ENCODE assay signal across 13 cellular contexts in the genomic region with DNA sequence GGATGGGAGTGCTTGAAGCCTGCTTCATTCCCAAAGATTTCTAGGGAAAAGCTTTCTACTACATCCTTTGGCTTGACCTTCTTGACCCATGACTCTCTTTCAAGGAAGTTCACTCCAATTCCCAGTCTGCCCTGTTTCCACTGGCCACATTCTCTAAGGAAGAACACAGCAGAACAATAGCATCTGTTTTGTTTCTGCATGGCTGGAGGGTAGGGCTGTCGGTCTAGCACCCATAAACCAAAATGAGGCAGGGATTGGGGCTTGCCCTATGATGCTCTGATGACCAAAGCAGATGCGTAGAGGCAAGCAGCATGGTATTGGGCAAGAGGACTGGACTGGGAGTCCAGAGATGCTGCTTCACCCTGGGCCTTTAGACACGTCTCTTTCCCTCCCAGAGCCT. TPM values are rescaled to one million over a fixed set of nuclear protein-coding genes. Genes with fewer than 3 reads are reported as not detected.
DNase-seq lines count a peak whose midpoint lies in the region; ATAC-seq, FAIRE-seq and TF ChIP-seq lines count a peak whose summit lies in the region.
"Had no signal": no experiment of that assay in that cellular context is flagged by ENCODE, and none has a peak within 500 bp of the region (broad histone marks: within the 10 kb centered on the region; RNA-seq: fewer than 3 reads in every experiment).

No MANE protein-coding gene starts in this region.

- peaks cover 29% of the 10 kb centered on the region; the same call in 2 of the 3 replicates for H3K79me2 ChIP-seq in K562 (ENCODE audit: control insufficient read depth, insufficient read depth, low read length)

- H3K4me2 ChIP-seq in K562 (ENCODE audit: insufficient read depth, low read length), result peak overlapping the region; percentile 83

- TF ChIP-seq POLR2A in K562 (conservative IDR thresholded peaks at IDR 0.05), result no peak

- BruUV-seq in K562 (replicated peaks; lab: Mats Ljungman, UMichigan), result TSS peak; percentile 52

- peaks cover 5% of the 10 kb centered on the region for H3K27me3 Mint-ChIP-seq in CD4-positive, alpha-beta T cell
- peaks cover 6% of the 10 kb centered on the region for H3K27me3 Mint-ChIP-seq in memory B cell

- no peak for TF ChIP-seq CTCF in CD4-positive, alpha-beta T cell (IDR thresholded peaks at IDR 0.05)
- no peak for TF ChIP-seq CTCF in K562 (IDR thresholded peaks at IDR 0.05 in 2 of 3, conservative IDR thresholded peaks at IDR 0.05 in 1 of 3; ENCODE audit: insufficient read depth in 2 of 3, low read depth in 1 of 3, low read length in 3 of 3)

- peaks cover 22% of the 10 kb centered on the region for H3K4me1 Mint-ChIP-seq in CD4-positive, alpha-beta T cell (ENCODE audit: low read depth)
- H3K4me1 Mint-ChIP-seq in memory B cell, result peaks cover 26% of the 10 kb centered on the region

- H3K9me1 ChIP-seq in K562 (ENCODE audit: control insufficient read depth, insufficient read depth, low read length), result no peaks in the 10 kb centered on the region

- FAIRE-seq in K562 (lab: Jason Lieb, UNC) (peak; percentile 52), small intestine (lab: Jason Lieb, UNC) (no peak)
- FAIRE-seq: GM18507 had no signal

- peaks cover 51 to 66% of the 10 kb centered on the region in 2 experiments for H3K4me1 ChIP-seq in K562 (replicated peaks in 1 of 2; ENCODE audit: control insufficient read depth in 2 of 2, insufficient read depth in 2 of 2, low read length in 2 of 2)
- peaks cover 0 to 3% of the 10 kb centered on the region in 2 donors for H3K4me1 ChIP-seq in small intestine (ENCODE audit: control insufficient read depth in 2 of 2, insufficient read depth in 1 of 2, low read depth in 1 of 2, low read length in 1 of 2)

- H2AFZ ChIP-seq in K562 (ENCODE audit: low read depth, low read length), result no peak overlapping the region

- TF ChIP-seq RAD21 in K562 (CRISPR knock-in tag; conservative IDR thresholded peaks at IDR 0.05 in 1 of 2, IDR thresholded peaks at IDR 0.05 in 1 of 2), result no peak

- H3K36me3 Mint-ChIP-seq in CD4-positive, alpha-beta T cell (ENCODE audit: low read depth), result no peaks in the 10 kb centered on the region
- H3K36me3 Mint-ChIP-seq in memory B cell, result no peaks in the 10 kb centered on the region

- peak overlapping the region in 1 of 2 experiments; percentile 96; a peak in 2 of 4 replicates for H3K9ac ChIP-seq in K562 (ENCODE audit: insufficient read depth in 1 of 2, low read depth in 2 of 2, low read length in 2 of 2)
- H3K9ac ChIP-seq: KMS-11 had no signal

- DNase-seq in CD4-positive, alpha-beta T cell, result no peak
- DNase-seq in HCEC 1CT (peak; percentile 48), K562 (ENCODE audit: extremely low read depth in 1 of 4, low spot score in 3 of 4) (peak in 2 of 4 experiments; percentile 29 to 51), memory B cell (ENCODE audit: low spot score in 2 of 2) (no peak), small intestine (no peak)
- DNase-seq: activated CD4-positive, alpha-beta T cell treated with anti-CD3 and anti-CD28 coated beads for 1 hour; NCI-H446; Right ventricle myocardium superior had no signal

- peak overlapping the region; percentile 52 for H3K4me3 Mint-ChIP-seq in CD4-positive, alpha-beta T cell
- peak overlapping the region; percentile 28 for H3K4me3 Mint-ChIP-seq in memory B cell

- TF ChIP-seq EP300 in K562 (IDR thresholded peaks at IDR 0.05; ENCODE audit: low read length), result no peak

- CTCF ChIA-PET in CD4-positive, alpha-beta T cell (lab: Charles Lee), result no interaction called here
- CTCF ChIA-PET in K562 (lab: Yijun Ruan, JAX; ENCODE audit: low intra/inter-chr PET ratio), result no interaction called here

- peak overlapping the region; percentile 22 for H3K27ac Mint-ChIP-seq in CD4-positive, alpha-beta T cell
- no peak overlapping the region for H3K27ac Mint-ChIP-seq in memory B cell

- intact Hi-C loops in CD4-positive, alpha-beta T cell (cut with DNase I, micrococcal nuclease), result loop anchor here (2.0 to 10.0 kb wide), 6 partner anchors 23 to 683 kb away; a partner anchor contains a TSS
- intact Hi-C loops in K562 (cut with micrococcal nuclease), result loop anchor here (2.0 kb wide), 1 partner anchor 25 kb away; a partner anchor contains a TSS

- no peaks in the 10 kb centered on the region for H3K9me3 Mint-ChIP-seq in CD4-positive, alpha-beta T cell
- H3K9me3 Mint-ChIP-seq in memory B cell, result no peaks in the 10 kb centered on the region

- peaks cover 5% of the 10 kb centered on the region; the same call in 1 of the 2 replicates for H4K20me1 ChIP-seq in K562 (replicated peaks; ENCODE audit: control insufficient read depth, insufficient read depth, low read length)

- peaks cover 27% of the 10 kb centered on the region; the same call in 2 of the 3 replicates for H3K36me3 ChIP-seq in K562 (ENCODE audit: control insufficient read depth, insufficient read depth, low read length)
- no peaks in the 10 kb centered on the region for H3K36me3 ChIP-seq in small intestine (ENCODE audit: control insufficient read depth in 2 of 2, insufficient read depth in 2 of 2, low read length in 2 of 2)

- no peaks in the 10 kb centered on the region for H3K27me3 ChIP-seq in CD4-positive, alpha-beta T cell (ENCODE audit: control insufficient read depth, insufficient read depth, low read length)
- H3K27me3 ChIP-seq in K562 (ENCODE audit: control insufficient read depth in 2 of 2, insufficient read depth in 2 of 2, low read length in 2 of 2), result no peaks in the 10 kb centered on the region
- H3K27me3 ChIP-seq in small intestine (ENCODE audit: control insufficient read depth in 2 of 2, insufficient read depth in 2 of 2, low read length in 2 of 2), result no peaks in the 10 kb centered on the region

- ATAC-seq in CD4-positive, alpha-beta T cell (ENCODE audit: poor library complexity), result no peak
- ATAC-seq in K562 (no peak), memory B cell (ENCODE audit: low read depth) (no peak), GM21367 (IDR thresholded peaks at IDR 0.05; ENCODE audit: unreplicated experiment) (no peak), HG02759 (IDR thresholded peaks at IDR 0.05; ENCODE audit: unreplicated experiment) (no peak), HG03432 (IDR thresholded peaks at IDR 0.05; ENCODE audit: unreplicated experiment) (no peak)

- no peaks in the 10 kb centered on the region for H3K9me3 ChIP-seq in CD4-positive, alpha-beta T cell (ENCODE audit: control insufficient read depth, low read length)
- H3K9me3 ChIP-seq in K562 (replicated peaks; ENCODE audit: control insufficient read depth, insufficient read depth, low read depth, low read length) (no peaks in the 10 kb centered on the region), small intestine (ENCODE audit: control insufficient read depth, low read depth) (no peaks in the 10 kb centered on the region)

- 58% methylated on average over 3 of the region's 3 CpGs for WGBS in K562 (ENCODE audit: insufficient coverage, low coverage, missing lambda C conversion rate)
- WGBS in small intestine, 3 donors, result 69 to 82% (median 79%) methylated on average over 3 of the region's 3 CpGs

- peak overlapping the region; percentile 72; the same call in 1 of the 2 replicates for H3K4me3 ChIP-seq in K562
- no peak overlapping the region for H3K4me3 ChIP-seq in small intestine (ENCODE audit: low read depth in 1 of 2, low read length in 2 of 2)

- POLR2A ChIA-PET in CD4-positive, alpha-beta T cell (lab: Charles Lee), result no interaction called here
- POLR2A ChIA-PET in K562 (lab: Yijun Ruan, JAX), result interaction anchor here (0.6 to 3.4 kb wide), 3 partner anchors 10 to 1067 kb away, joined by 3 to 24 read pairs (median 3); no protein-coding TSS in a partner anchor

- in situ Hi-C loops in K562 (cut with MboI), result no loop called here

- H3K27ac ChIP-seq in CD4-positive, alpha-beta T cell (ENCODE audit: low read depth, low read length), result no peak overlapping the region
- H3K27ac ChIP-seq in K562 (ENCODE audit: extremely low read depth, low read depth, low read length) (no peak overlapping the region), small intestine (ENCODE audit: low read depth in 1 of 2, low read length in 1 of 2) (no peak overlapping the region)
- H3K27ac ChIP-seq: KMS-11 had no signal

RNA-seq across cellular contexts. Expression of a gene that starts 24.1 kb away (rescaled TPM):
- 10 to 100 TPM; 44.3 to 48.3 TPM for total RNA-seq in CD4-positive, alpha-beta T cell
- total RNA-seq in K562 (2011; cell fraction: chromatin; rRNA removed; ENCODE audit: low replicate concordance), result 623 and 716 TPM in 2 replicates
- 264 and 268 TPM in 2 replicates for total RNA-seq in K562 (2011; cell fraction: nucleolus; rRNA removed)
- total RNA-seq in K562 (2011; cell fraction: nucleoplasm; rRNA removed), result 448 and 517 TPM in 2 replicates
- total RNA-seq in K562 (2014; rRNA removed), result 101 and 116 TPM in 2 replicates
- total RNA-seq in K562 (2014; rRNA removed; fragmentation: Illumina TruSeq; extraction: Trizol), result 70.7 and 80.5 TPM in 2 replicates
- 69.2 and 75.1 TPM in 2 replicates for total RNA-seq in K562 (2015; rRNA removed; fragmentation: Illumina TruSeq; extraction: Trizol)
- total RNA-seq in K562 (2021), result 91.3 and 109 TPM in 2 replicates
- polyA plus RNA-seq in K562 (2011; rRNA removed), result 76.0 and 137 TPM in 2 replicates
- polyA plus RNA-seq in K562 (2011; cell fraction: cytosol; rRNA removed), result 48.9 and 79.1 TPM in 2 replicates
- 143 and 177 TPM in 2 replicates for polyA plus RNA-seq in K562 (2011; cell fraction: nucleus; rRNA removed)
- polyA plus RNA-seq in K562 (2012), result 75.8 and 115 TPM in 2 replicates
- 117 and 122 TPM in 2 replicates for polyA plus RNA-seq in K562 (2014; fragmentation: Illumina TruSeq; extraction: Trizol)
- 10 to 100 TPM; 15.7 to 21.9 TPM for polyA plus RNA-seq in K562 (2014; fragmentation: Nextera tagmentation; extraction: Ambion mirVana)
- polyA plus RNA-seq in K562 (2014; rRNA removed), result 98.1 and 138 TPM in 2 replicates
- polyA minus RNA-seq in K562 (2011; rRNA and poly(A)+ RNA removed), result 69.9 and 111 TPM in 2 replicates
- polyA minus RNA-seq in K562 (2011; cell fraction: cytosol; rRNA and poly(A)+ RNA removed), result 40.1 and 56.7 TPM in 2 replicates
- polyA minus RNA-seq in K562 (2011; cell fraction: nucleus; rRNA and poly(A)+ RNA removed), result 86.6 and 165 TPM in 2 replicates
- polyA plus RNA-seq in small intestine, result 10 to 100 TPM; 34.9 to 49.4 (median 48.0) TPM

RNA-seq across cellular contexts. Expression of a gene that starts 24.4 kb away (rescaled TPM):
- 1 to 10 TPM; 3.0 to 4.1 TPM for total RNA-seq in CD4-positive, alpha-beta T cell
- 31.0 and 60.5 TPM in 2 replicates for total RNA-seq in K562 (2011; cell fraction: chromatin; rRNA removed; ENCODE audit: low replicate concordance)
- 37.1 and 42.7 TPM in 2 replicates for total RNA-seq in K562 (2011; cell fraction: nucleolus; rRNA removed)
- total RNA-seq in K562 (2011; cell fraction: nucleoplasm; rRNA removed), result 33.4 and 47.4 TPM in 2 replicates
- 105 and 106 TPM in 2 replicates for total RNA-seq in K562 (2014; rRNA removed)
- total RNA-seq in K562 (2014; rRNA removed; fragmentation: Illumina TruSeq; extraction: Trizol), result 82.6 and 86.7 TPM in 2 replicates
- 93.9 and 94.3 TPM in 2 replicates for total RNA-seq in K562 (2015; rRNA removed; fragmentation: Illumina TruSeq; extraction: Trizol)
- 72.3 and 77.3 TPM in 2 replicates for total RNA-seq in K562 (2021)
- polyA plus RNA-seq in K562 (2011; rRNA removed), result 121 and 145 TPM in 2 replicates
- polyA plus RNA-seq in K562 (2011; cell fraction: cytosol; rRNA removed), result 151 and 164 TPM in 2 replicates
- 39.9 and 61.7 TPM in 2 replicates for polyA plus RNA-seq in K562 (2011; cell fraction: nucleus; rRNA removed)
- 91.8 and 104 TPM in 2 replicates for polyA plus RNA-seq in K562 (2012)
- polyA plus RNA-seq in K562 (2014; fragmentation: Illumina TruSeq; extraction: Trizol), result 95.9 and 104 TPM in 2 replicates
- 100 to 1,000 TPM in 1 of 2 experiments, 10 to 100 TPM in 1; 62.8 to 133 TPM for polyA plus RNA-seq in K562 (2014; fragmentation: Nextera tagmentation; extraction: Ambion mirVana)
- polyA plus RNA-seq in K562 (2014; rRNA removed), result 121 and 141 TPM in 2 replicates
- 51.5 and 51.7 TPM in 2 replicates for polyA minus RNA-seq in K562 (2011; rRNA and poly(A)+ RNA removed)
- 22.0 and 22.2 TPM in 2 replicates for polyA minus RNA-seq in K562 (2011; cell fraction: cytosol; rRNA and poly(A)+ RNA removed)
- polyA minus RNA-seq in K562 (2011; cell fraction: nucleus; rRNA and poly(A)+ RNA removed), result 11.6 and 14.9 TPM in 2 replicates
- polyA plus RNA-seq in small intestine, result 10 to 100 TPM; 29.3 to 38.5 (median 37.8) TPM

RNA-seq across cellular contexts. Expression of a gene that starts 48.5 kb away (rescaled TPM):
- 1 to 10 TPM; 1.8 to 2.5 TPM for total RNA-seq in CD4-positive, alpha-beta T cell
- total RNA-seq in K562 (2011; cell fraction: chromatin; rRNA removed; ENCODE audit: low replicate concordance), result 88.0 and 181 TPM in 2 replicates
- total RNA-seq in K562 (2011; cell fraction: nucleolus; rRNA removed), result 88.4 and 99.1 TPM in 2 replicates
- total RNA-seq in K562 (2011; cell fraction: nucleoplasm; rRNA removed), result 92.3 and 124 TPM in 2 replicates
- total RNA-seq in K562 (2014; rRNA removed) (6.6 and 7.9 TPM in 2 replicates), K562 (2014; rRNA removed; fragmentation: Illumina TruSeq; extraction: Trizol) (4.5 and 5.2 TPM in 2 replicates), K562 (2015; rRNA removed; fragmentation: Illumina TruSeq; extraction: Trizol) (8.4 and 9.1 TPM in 2 replicates), K562 (2021) (20.7 and 23.1 TPM in 2 replicates)
- polyA plus RNA-seq in K562 (2011; rRNA removed) (9.5 and 33.1 TPM in 2 replicates), K562 (2014; fragmentation: Illumina TruSeq; extraction: Trizol) (10.0 and 15.5 TPM in 2 replicates), K562 (2014; fragmentation: Nextera tagmentation; extraction: Ambion mirVana) (under 1 TPM; 0.39 to 0.58 TPM), K562 (2014; rRNA removed) (17.6 TPM in 2 replicates), small intestine (1 to 10 TPM in 1 of 3 donors, under 1 TPM in 2; 0.45 to 6.5 (median 0.81) TPM)
- polyA plus RNA-seq in K562 (2011; cell fraction: cytosol; rRNA removed), result 7.7 and 11.1 TPM in 2 replicates
- 108 and 126 TPM in 2 replicates for polyA plus RNA-seq in K562 (2011; cell fraction: nucleus; rRNA removed)
- polyA plus RNA-seq in K562 (2012), result 15.9 and 25.7 TPM in 2 replicates
- polyA minus RNA-seq in K562 (2011; rRNA and poly(A)+ RNA removed), result 19.1 and 29.6 TPM in 2 replicates
- 6.7 and 22.4 TPM in 2 replicates for polyA minus RNA-seq in K562 (2011; cell fraction: cytosol; rRNA and poly(A)+ RNA removed)
- polyA minus RNA-seq in K562 (2011; cell fraction: nucleus; rRNA and poly(A)+ RNA removed), result 55.2 and 137 TPM in 2 replicates

Comparison
In these comparisons a context has a peak if more than half of its experiments do, and no peak if none do; other contexts are left out.
1. RNA of a gene that starts 24.4 kb away (total RNA-seq): 31.0 to 106 TPM in K562; 3.0 to 4.1 TPM in CD4-positive, alpha-beta T cell; every median in the first group is over 4 times any median in the second.